ENCODE assay signal across 16 cellular contexts in genomic region chr13:110293649-110294048, GRCh38. TPM values are rescaled to one million over a fixed set of nuclear protein-coding genes. Genes with fewer than 3 reads are reported as not detected.
DNase-seq lines count a peak whose midpoint lies in the region; ATAC-seq and TF ChIP-seq lines count a peak whose summit lies in the region.
"Had no signal": no experiment of that assay in that cellular context is flagged by ENCODE, and none has a peak within 500 bp of the region (broad histone marks: within the 10 kb centered on the region; RNA-seq: fewer than 3 reads in every experiment).

No MANE protein-coding gene starts in this region.

- no peak overlapping the region for H3K9ac ChIP-seq in GM23248
- H3K9ac ChIP-seq: KMS-11 had no signal

- in situ Hi-C loops in GM23248 (cut with MboI) = no loop called here

- no peaks in the 10 kb centered on the region for H3K9me2 ChIP-seq in GM23248 (ENCODE audit: insufficient read depth)

- peak; percentile 23 to 56 for ATAC-seq in right cardiac atrium
- ATAC-seq: GM23338 had no signal

- 29% methylated on average over 3 of the region's 3 CpGs for WGBS in esophagus muscularis mucosa
- 10% methylated on average over 3 of the region's 3 CpGs for WGBS in right cardiac atrium
- WGBS in spleen, 5 donors = 49 to 81% (median 65%) methylated on average over 3 of the region's 3 CpGs
- 91 to 92% methylated on average over 3 of the region's 3 CpGs for WGBS in GM23248 (ENCODE audit: low coverage in 1 of 2, low lambda C conversion rate in 2 of 2, missing lambda C conversion rate in 2 of 2), 2 experiments

- no peaks in the 10 kb centered on the region for H3K9me3 Mint-ChIP-seq in chondrocyte (ENCODE audit: low read depth)
- H3K9me3 Mint-ChIP-seq: GM23338 had no signal

- H3K36me3 ChIP-seq in esophagus muscularis mucosa (peaks cover 0 to 8% (median 8%) of the 10 kb centered on the region in 4 donors), spleen (peaks cover 0 to 11% (median 0%) of the 10 kb centered on the region in 6 donors), GM23248 (ENCODE audit: low read depth) (no peaks in the 10 kb centered on the region)

- H3K4me1 Mint-ChIP-seq in chondrocyte (ENCODE audit: low read depth) = peaks cover 91% of the 10 kb centered on the region

- peak overlapping the region; percentile 59 to 99 (median 68) for H3K27ac ChIP-seq in esophagus muscularis mucosa (replicated peaks in 1 of 4)
- H3K27ac ChIP-seq in right cardiac atrium (ENCODE audit: low read length) = peak overlapping the region; percentile 65
- H3K27ac ChIP-seq in spleen = peak overlapping the region in 6 of 8 donors; percentile 23 to 62 (median 56)
- H3K27ac ChIP-seq in GM23248 = no peak overlapping the region
- H3K27ac ChIP-seq: C4-2B, KMS-11 had no signal

- H3K36me3 Mint-ChIP-seq in chondrocyte (ENCODE audit: low read depth) = peaks cover 42% of the 10 kb centered on the region

- TF ChIP-seq POLR2A in esophagus muscularis mucosa (IDR thresholded peaks at IDR 0.05; ENCODE audit: low read depth) (no peak), spleen (IDR thresholded peaks at IDR 0.05) (no peak), erythroblast (IDR thresholded peaks at IDR 0.05; ENCODE audit: low read length) (no peak)

- peaks cover 26% of the 10 kb centered on the region for H3K79me2 ChIP-seq in GM23248 (ENCODE audit: insufficient read depth)

- no peak overlapping the region for H2AFZ ChIP-seq in GM23248
- H2AFZ ChIP-seq: GM23338 had no signal

- H3K27me3 Mint-ChIP-seq in chondrocyte (ENCODE audit: low read depth) = no peaks in the 10 kb centered on the region

- H3K4me2 ChIP-seq in GM23248 (ENCODE audit: unreplicated experiment) = no peak overlapping the region
- H3K4me2 ChIP-seq: GM23338, KMS-11 had no signal

- H4K20me1 ChIP-seq in GM23248 (ENCODE audit: insufficient read depth) = no peaks in the 10 kb centered on the region

- intact Hi-C loops in esophagus muscularis mucosa (cut with DNase I) = no loop called here
- intact Hi-C loops in right cardiac atrium (cut with DNase I) = no loop called here
- intact Hi-C loops in spleen (cut with DNase I; ENCODE audit: low total_unique reads) = no loop called here

- no peak overlapping the region for H3K4me3 ChIP-seq in esophagus muscularis mucosa
- no peak overlapping the region for H3K4me3 ChIP-seq in right cardiac atrium (ENCODE audit: low read length)
- H3K4me3 ChIP-seq in spleen = no peak overlapping the region
- H3K4me3 ChIP-seq in GM23248 = no peak overlapping the region
- H3K4me3 ChIP-seq: GM23338 had no signal

- no peaks in the 10 kb centered on the region for H3K27me3 ChIP-seq in esophagus muscularis mucosa
- H3K27me3 ChIP-seq in right cardiac atrium (ENCODE audit: control insufficient read depth, insufficient read depth) = no peaks in the 10 kb centered on the region
- H3K27me3 ChIP-seq in spleen (replicated peaks in 1 of 7) = peaks cover 0 to 22% (median 0%) of the 10 kb centered on the region in 7 donors
- H3K27me3 ChIP-seq in GM23248 (replicated peaks; ENCODE audit: insufficient read depth) = no peaks in the 10 kb centered on the region

- DNase-seq in chondrocyte (ENCODE audit: low spot score) (no peak), esophagus muscularis mucosa (ENCODE audit: extremely low spot score) (no peak), right cardiac atrium (no peak), spleen (no peak), DMS114 treated with DMSO at 0.1 percent for 48 hours (lab: John Stamatoyannopoulos, UW; ENCODE audit: unreplicated experiment) (no peak), erythroblast (lab: John Stamatoyannopoulos, UW) (no peak), HUDEP-2 (lab: John Stamatoyannopoulos, UW; ENCODE audit: unreplicated experiment in 76 of 76) (no peak), GM23248 (no peak)
- DNase-seq: DMS53, NCI-H1092 treated with DMSO at 0.1 percent for 48 hours, NCI-H1694, NCI-H345, NCI-H526 treated with DMSO at 0.1 percent for 48 hours had no signal

- H3K27ac Mint-ChIP-seq in chondrocyte (ENCODE audit: unreplicated experiment) = peak overlapping the region; percentile 2
- H3K27ac Mint-ChIP-seq: GM23338 had no signal

- no peak overlapping the region for H3K4me3 Mint-ChIP-seq in chondrocyte (ENCODE audit: unreplicated experiment)
- H3K4me3 Mint-ChIP-seq: GM23338 had no signal

- TF ChIP-seq EP300 in esophagus muscularis mucosa (IDR thresholded peaks at IDR 0.05) = no peak

- TF ChIP-seq CTCF in chondrocyte (IDR thresholded peaks at IDR 0.05) = no peak
- TF ChIP-seq CTCF in esophagus muscularis mucosa (IDR thresholded peaks at IDR 0.05) = no peak
- no peak for TF ChIP-seq CTCF in spleen (IDR thresholded peaks at IDR 0.05 in 8 of 11, conservative IDR thresholded peaks at IDR 0.05 in 3 of 11)

- no peaks in the 10 kb centered on the region for H3K9me3 ChIP-seq in esophagus muscularis mucosa
- no peaks in the 10 kb centered on the region for H3K9me3 ChIP-seq in right cardiac atrium (ENCODE audit: control insufficient read depth, low read length)
- no peaks in the 10 kb centered on the region for H3K9me3 ChIP-seq in spleen
- H3K9me3 ChIP-seq in GM23248 (ENCODE audit: low read depth) = no peaks in the 10 kb centered on the region

- H3K4me1 ChIP-seq in esophagus muscularis mucosa (peaks cover 51 to 97% (median 89%) of the 10 kb centered on the region in 4 donors), right cardiac atrium (ENCODE audit: control insufficient read depth, insufficient read depth, low read length) (peaks cover 9% of the 10 kb centered on the region), spleen (peaks cover 14 to 64% (median 41%) of the 10 kb centered on the region in 6 donors), GM23248 (ENCODE audit: insufficient read depth) (peaks cover 6% of the 10 kb centered on the region)

- peaks cover 9% of the 10 kb centered on the region; the same call in 1 of the 2 replicates for H3F3A ChIP-seq in GM23248 (ENCODE audit: insufficient read depth)

RNA-seq across cellular contexts. Expression of gene COL4A1, which starts 13.3 kb away (rescaled TPM):
- total RNA-seq in chondrocyte = 2,319 to 5,210 TPM (median 5,209 TPM) in 3 replicates
- total RNA-seq in esophagus muscularis mucosa = 100 to 1,000 TPM; 328 to 578 (median 405) TPM
- 100 to 1,000 TPM in 3 of 4 donors, 10 to 100 TPM in 1; 91.9 to 267 (median 118) TPM for total RNA-seq in right cardiac atrium
- 69.8 TPM for polyA plus RNA-seq in right cardiac atrium
- 100 to 1,000 TPM; 251 to 959 (median 365) TPM for total RNA-seq in spleen
- 10 to 100 TPM; 37.9 to 71.7 (median 61.5) TPM for polyA plus RNA-seq in spleen
- 519 and 549 TPM in 2 replicates for total RNA-seq in GM23248 (2014; rRNA removed; shearing (Covaris generic))
- polyA plus RNA-seq in GM23248 (2016; fragmentation: Nextera tagmentation; extraction: Ambion mirVana) = 183 and 184 TPM in 2 replicates

RNA-seq across cellular contexts. Expression of gene COL4A2, which starts 13.4 kb away (rescaled TPM):
- total RNA-seq in chondrocyte (1,370 to 2,411 TPM (median 2,366 TPM) in 3 replicates), esophagus muscularis mucosa (100 to 1,000 TPM; 419 to 931 (median 555) TPM), right cardiac atrium (100 to 1,000 TPM in 3 of 4 donors, 10 to 100 TPM in 1; 84.7 to 268 (median 123) TPM), spleen (100 to 1,000 TPM; 296 to 712 (median 410) TPM)
- polyA plus RNA-seq in right cardiac atrium (101 TPM), spleen (100 to 1,000 TPM in 1 of 3 donors, 10 to 100 TPM in 2; 52.6 to 116 (median 76.3) TPM), GM23248 (2016; fragmentation: Nextera tagmentation; extraction: Ambion mirVana) (137 and 146 TPM in 2 replicates)
- 455 and 524 TPM in 2 replicates for total RNA-seq in GM23248 (2014; rRNA removed; shearing (Covaris generic))
